Comparison of ENCODE assay signal across 1 cellular context in the genomic region with DNA sequence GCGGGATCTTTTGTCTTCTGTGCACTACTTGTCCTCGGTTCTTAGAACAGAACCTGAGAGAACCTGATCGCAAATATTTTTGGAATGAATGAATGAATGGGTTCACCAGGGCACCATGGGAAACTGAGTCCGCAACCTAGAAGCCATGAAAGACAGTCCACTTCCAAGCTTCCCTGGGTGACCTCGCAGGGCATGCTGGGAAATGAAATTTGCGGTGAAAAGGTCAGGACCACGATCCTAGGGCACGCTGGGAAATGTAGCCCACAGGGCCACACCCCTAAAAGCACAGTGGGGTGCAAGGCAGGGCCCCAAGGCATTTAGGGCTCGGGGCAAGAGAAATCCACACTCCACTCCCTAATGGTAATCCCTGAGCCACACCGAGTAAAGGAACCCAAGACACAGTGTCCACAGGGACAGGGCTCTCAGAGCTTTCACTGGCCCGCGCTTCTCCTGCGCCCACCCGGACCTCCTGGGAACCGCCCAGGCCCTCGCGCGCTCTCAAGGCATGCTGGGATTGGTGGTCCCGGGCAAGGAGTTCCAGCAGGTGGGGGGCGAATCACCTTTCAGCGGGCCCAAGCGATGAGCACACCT.
TF ChIP-seq lines count a peak whose summit lies in the region.

No MANE protein-coding gene starts in this region.

TF ChIP-seq in endothelial cell of umbilical vein, 7 proteins besides CTCF, POLR2A, EP300 and RAD21:
- no peak for TF ChIP-seq FOS (IDR thresholded peaks at IDR 0.05; ENCODE audit: borderline replicate concordance, insufficient read depth, low read length)
